In genomic region chr7:32728412-32729334, GRCh38 we compare ENCODE assay signal across 8 cellular contexts.
DNase-seq lines count a peak whose midpoint lies in the region; ATAC-seq and TF ChIP-seq lines count a peak whose summit lies in the region.
"Not testable (repeated sequence)": the region's sequence is repeated elsewhere in the genome, so short reads cannot be mapped to it uniquely, and the experiment has no call there.

No MANE protein-coding gene starts in this region.

- H3K9ac ChIP-seq in DND-41 (ENCODE audit: low read depth, low read length) = peak overlapping the region; percentile 48; the same call in 1 of the 2 replicates
- peak overlapping the region; percentile 79 for H3K9ac ChIP-seq in GM23248

- not testable (repeated sequence) for H3K9me3 ChIP-seq in DND-41 (ENCODE audit: insufficient read depth, low read length, severe bottlenecking); GM23248 (ENCODE audit: low read depth)

- H2AFZ ChIP-seq in DND-41 (ENCODE audit: low read depth, low read length) (peak overlapping the region; percentile 60; the same call in 1 of the 2 replicates), GM23248 (peak overlapping the region; percentile 91)

- H3K27ac ChIP-seq in DND-41 (ENCODE audit: low read length) = not testable (repeated sequence)
- peak overlapping the region; percentile 57 for H3K27ac ChIP-seq in GM23248

- in situ Hi-C loops in GM23248 (cut with MboI) = not testable (repeated sequence)

- peak; percentile 76 for ATAC-seq in DND-41 (ENCODE audit: insufficient read depth, low read depth)
- peak; percentile 85 for ATAC-seq in stimulated activated naive CD8-positive, alpha-beta T cell treated with anti-CD3 and anti-CD28 coated beads, Interleukin-15, Interleukin-2, amounts not matched to agents 100 U/mL and 50 U/mL, for 24 hours

- peak overlapping the region in 1 of 2 experiments; percentile 55; a peak in 3 of 4 replicates for H3K4me3 ChIP-seq in DND-41 (ENCODE audit: low read depth in 1 of 2, low read length in 2 of 2)
- peak overlapping the region; percentile 87 for H3K4me3 ChIP-seq in GM23248
- H3K4me3 ChIP-seq in Jurkat, Clone E6-1 (ENCODE audit: low read length) = peak overlapping the region; percentile 55
- peak overlapping the region; percentile 54 for H3K4me3 ChIP-seq in fibroblast of mammary gland (ENCODE audit: control insufficient read depth, low read depth, low read length)

- not testable (repeated sequence) for H3K79me2 ChIP-seq in DND-41 (ENCODE audit: insufficient read depth, low read length)
- peaks cover 17% of the 10 kb centered on the region for H3K79me2 ChIP-seq in GM23248 (ENCODE audit: insufficient read depth)

- H3K4me2 ChIP-seq in DND-41 (ENCODE audit: insufficient read depth, low read length) (peak overlapping the region; percentile 59), GM23248 (ENCODE audit: unreplicated experiment) (peak overlapping the region; percentile 74)

- not testable (repeated sequence) for H3K9me2 ChIP-seq in GM23248 (ENCODE audit: insufficient read depth)

- not testable (repeated sequence) for H3K36me3 ChIP-seq in DND-41 (ENCODE audit: insufficient read depth, low read length); GM23248 (ENCODE audit: low read depth)

- WGBS in GM23248 (ENCODE audit: low coverage in 1 of 2, low lambda C conversion rate in 2 of 2, missing lambda C conversion rate in 2 of 2), 2 experiments = 1 to 2% methylated on average over 69 to 72 of the region's 111 CpGs

- not testable (repeated sequence) for TF ChIP-seq CTCF in DND-41 (IDR thresholded peaks at IDR 0.05; ENCODE audit: borderline replicate concordance, extremely low read depth, low read length, poor library complexity, severe bottlenecking); fibroblast of mammary gland (conservative IDR thresholded peaks at IDR 0.05; ENCODE audit: control insufficient read depth, insufficient read depth, low read depth, low read length)

- DNase-seq in DND-41 (peak; percentile 35), GM23248 (peak; percentile 79), RKO (ENCODE audit: low spot score) (peak; percentile 74), fibroblast of mammary gland (ENCODE audit: low read depth) (peak; percentile 45), myocyte (ENCODE audit: low read depth) (peak; percentile 79)
- peak; percentile 10 for DNase-seq in Jurkat, Clone E6-1 (ENCODE audit: low read depth, low spot score)
- peak; percentile 15 for DNase-seq in activated T-helper 9 cell treated with anti-CD3 and anti-CD28 coated beads, Interleukin-2, amount 50 U/mL, for 16 hours (ENCODE audit: low read depth)
- peak; percentile 56 for DNase-seq in stimulated activated naive CD8-positive, alpha-beta T cell treated with anti-CD3 and anti-CD28 coated beads, Interleukin-15, Interleukin-2, amounts not matched to agents 100 U/mL and 50 U/mL, for 24 hours

- H3F3A ChIP-seq in GM23248 (ENCODE audit: insufficient read depth) = not testable (repeated sequence)

- H3K4me1 ChIP-seq in DND-41 (ENCODE audit: insufficient read depth, low read length); GM23248 (ENCODE audit: insufficient read depth): not testable (repeated sequence)

- not testable (repeated sequence) for H3K27me3 ChIP-seq in DND-41 (ENCODE audit: insufficient read depth, low read length, poor library complexity); GM23248 (replicated peaks; ENCODE audit: insufficient read depth)

- H4K20me1 ChIP-seq in DND-41 (ENCODE audit: insufficient read depth, low read length); GM23248 (ENCODE audit: insufficient read depth): not testable (repeated sequence)

Comparison
In these comparisons a context has a peak if more than half of its experiments do, and no peak if none do; other contexts are left out.
1. DNase-seq: peak in every context shown above with its lines; median percentile 79 in GM23248; 79 in myocyte; 74 in RKO; 56 in stimulated activated naive CD8-positive, alpha-beta T cell treated with anti-CD3 and anti-CD28 coated beads, Interleukin-15, Interleukin-2, amounts not matched to agents 100 U/mL and 50 U/mL, for 24 hours; 45 in fibroblast of mammary gland; 35 in DND-41; 15 in activated T-helper 9 cell treated with anti-CD3 and anti-CD28 coated beads, Interleukin-2, amount 50 U/mL, for 16 hours; 10 in Jurkat, Clone E6-1.